ENCODE assay signal across 23 cellular contexts in genomic region chr12:22648668-22649067, GRCh38.
"Had no signal": no experiment of that assay in that cellular context is flagged by ENCODE, and none has a peak within 500 bp of the region (broad histone marks: within the 10 kb centered on the region; RNA-seq: fewer than 3 reads in every experiment).

No MANE protein-coding gene starts in this region.

- DNase-seq: occipital lobe; ovary; posterior cingulate gyrus; psoas muscle; right cardiac atrium; right lobe of liver; sigmoid colon; small intestine; stimulated activated CD4-positive, alpha-beta T cell treated with anti-CD3 and anti-CD28 coated beads, Interleukin-15, amount 100 ng/mL, for 24 hours; stimulated activated CD4-positive, alpha-beta T cell treated with anti-CD3 and anti-CD28 coated beads, Interleukin-2, amount 100 ng/mL, for 24 hours; stimulated activated CD4-positive, alpha-beta T cell treated with anti-CD3 and anti-CD28 coated beads, Interleukin-2, amount 100 ng/mL, for 48 hours; stimulated activated CD4-positive, alpha-beta T cell treated with anti-CD3 and anti-CD28 coated beads, Interleukin-4, amount 100 ng/mL, for 24 hours; stimulated activated naive B cell treated with anti-CD40 and anti-IgM and Interleukin-4, amounts not matched to agents 10 μg/mL and 1 μg/mL and 100 μg/mL, for 72 hours; stimulated activated naive CD4-positive, alpha-beta T cell treated with Interleukin-2 at 50 U/mL for 16 hours; stomach; thyroid gland; trophoblast cell; upper lobe of left lung had no signal

- H3K4me1 Mint-ChIP-seq: neural progenitor cell had no signal

- H3K27me3 Mint-ChIP-seq: natural killer cell treated with Interleukin-12 subunit alpha and Interleukin-12 subunit beta and Interleukin-15 and Interleukin-18, amount 100 ng/mL, for 72 hours; progenitor cell of endocrine pancreas; stimulated activated naive B cell treated with anti-CD40 and anti-IgM and Interleukin-4, amounts not matched to agents 10 μg/mL and 1 μg/mL and 100 μg/mL, for 72 hours; stimulated activated naive CD8-positive, alpha-beta T cell treated with anti-CD3 and anti-CD28 coated beads, Interleukin-15, Interleukin-2, amounts not matched to agents 100 ng/mL and 50 ng/mL, for 24 hours had no signal

- H3K4me3 Mint-ChIP-seq: natural killer cell treated with Interleukin-12 subunit alpha and Interleukin-12 subunit beta and Interleukin-15 and Interleukin-18, amount 100 ng/mL, for 72 hours; neural progenitor cell; stimulated activated effector memory CD8-positive, alpha-beta T cell treated with anti-CD3 and anti-CD28 coated beads, Interleukin-12 subunit alpha, Interleukin-12 subunit beta, amount 100 ng/mL, for 72 hours; stimulated activated naive B cell treated with anti-CD40 and anti-IgM and Interleukin-4, amounts not matched to agents 10 μg/mL and 1 μg/mL and 100 μg/mL, for 72 hours; stimulated activated naive CD8-positive, alpha-beta T cell treated with anti-CD3 and anti-CD28 coated beads, Interleukin-15, Interleukin-2, amounts not matched to agents 100 ng/mL and 50 ng/mL, for 24 hours had no signal

- ATAC-seq: natural killer cell treated with Interleukin-12 subunit alpha and Interleukin-12 subunit beta and Interleukin-15 and Interleukin-18, amount 100 ng/mL, for 72 hours; psoas muscle; right cardiac atrium; right lobe of liver; stimulated activated effector memory CD8-positive, alpha-beta T cell treated with anti-CD3 and anti-CD28 coated beads, Interleukin-12 subunit alpha, Interleukin-12 subunit beta, amount 100 ng/mL, for 72 hours; stimulated activated naive B cell treated with anti-CD40 and anti-IgM and Interleukin-4, amounts not matched to agents 10 μg/mL and 1 μg/mL and 100 μg/mL, for 72 hours had no signal

- H3K27ac Mint-ChIP-seq: natural killer cell treated with Interleukin-12 subunit alpha and Interleukin-12 subunit beta and Interleukin-15 and Interleukin-18, amount 100 ng/mL, for 72 hours; neural progenitor cell; progenitor cell of endocrine pancreas; stimulated activated effector memory CD8-positive, alpha-beta T cell treated with anti-CD3 and anti-CD28 coated beads, Interleukin-12 subunit alpha, Interleukin-12 subunit beta, amount 100 ng/mL, for 72 hours; stimulated activated naive B cell treated with anti-CD40 and anti-IgM and Interleukin-4, amounts not matched to agents 10 μg/mL and 1 μg/mL and 100 μg/mL, for 72 hours; stimulated activated naive CD8-positive, alpha-beta T cell treated with anti-CD3 and anti-CD28 coated beads, Interleukin-15, Interleukin-2, amounts not matched to agents 100 ng/mL and 50 ng/mL, for 24 hours had no signal

- H3K9me3 Mint-ChIP-seq: natural killer cell treated with Interleukin-12 subunit alpha and Interleukin-12 subunit beta and Interleukin-15 and Interleukin-18, amount 100 ng/mL, for 72 hours; stimulated activated effector memory CD8-positive, alpha-beta T cell treated with anti-CD3 and anti-CD28 coated beads, Interleukin-12 subunit alpha, Interleukin-12 subunit beta, amount 100 ng/mL, for 72 hours had no signal
